In the genomic region with DNA sequence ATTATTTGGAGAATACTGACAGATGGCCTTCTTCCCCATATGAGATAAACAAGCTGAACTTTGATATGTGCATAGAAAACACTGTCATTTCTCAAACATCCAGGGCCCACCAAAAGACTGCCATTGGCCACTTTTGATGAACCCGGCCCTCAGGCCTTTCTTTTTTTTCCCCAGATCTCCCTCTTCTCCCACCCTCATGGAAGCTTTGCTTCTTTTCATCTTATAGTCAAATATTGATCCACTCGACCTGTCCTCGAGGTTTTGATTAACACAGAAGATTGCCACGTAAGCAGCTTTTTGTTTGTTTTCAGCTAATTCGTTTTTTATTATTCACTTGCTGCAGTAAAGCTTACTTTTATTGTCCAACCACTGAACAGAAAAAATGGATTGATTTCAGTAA, we compare ENCODE assay signal across 19 cellular contexts.
A peak's percentile ranks its signal among the peaks of the same experiment; 100 is the strongest.
DNase-seq lines count a peak whose midpoint lies in the region; ATAC-seq and TF ChIP-seq lines count a peak whose summit lies in the region.
"Had no signal": no experiment of that assay in that cellular context is flagged by ENCODE, and none has a peak within 500 bp of the region (broad histone marks: within the 10 kb centered on the region; RNA-seq: fewer than 3 reads in every experiment).

No MANE protein-coding gene starts in this region.

- H3K36me3 Mint-ChIP-seq in activated CD8-positive, alpha-beta T cell treated with anti-CD3 and anti-CD28 coated beads for 36 hours (ENCODE audit: low read depth), result no peaks in the 10 kb centered on the region
- H3K36me3 Mint-ChIP-seq: CD14-positive monocyte; CD8-positive, alpha-beta T cell had no signal

- intact Hi-C loops in activated CD8-positive, alpha-beta T cell treated with anti-CD3 and anti-CD28 coated beads for 36 hours (cut with micrococcal nuclease), result no loop called here
- intact Hi-C loops in psoas muscle (cut with DNase I), result no loop called here

- no peaks in the 10 kb centered on the region for H3K4me1 Mint-ChIP-seq in activated CD8-positive, alpha-beta T cell treated with anti-CD3 and anti-CD28 coated beads for 36 hours (ENCODE audit: low read depth)
- H3K4me1 Mint-ChIP-seq: CD14-positive monocyte had no signal

- H3K36me3 ChIP-seq in psoas muscle (ENCODE audit: insufficient read depth in 1 of 2, low read depth in 1 of 2), result no peaks in the 10 kb centered on the region

- no peaks in the 10 kb centered on the region for H3K9me3 ChIP-seq in psoas muscle

- no peaks in the 10 kb centered on the region for H3K4me1 ChIP-seq in psoas muscle

- POLR2A ChIA-PET in GM10248 (lab: Yijun Ruan, JAX), result no interaction called here
- POLR2A ChIA-PET in activated CD8-positive, alpha-beta T cell treated with anti-CD3 and anti-CD28 coated beads for 36 hours (lab: Charles Lee), result no interaction called here

- no peaks in the 10 kb centered on the region for H3K27me3 Mint-ChIP-seq in activated CD8-positive, alpha-beta T cell treated with anti-CD3 and anti-CD28 coated beads for 36 hours

- H3K4me3 ChIP-seq in psoas muscle, result no peak overlapping the region
- H3K4me3 ChIP-seq: GM23248 had no signal

- CTCF ChIA-PET in GM10248 (lab: Yijun Ruan, JAX), result no interaction called here
- CTCF ChIA-PET in activated CD8-positive, alpha-beta T cell treated with anti-CD3 and anti-CD28 coated beads for 36 hours (lab: Charles Lee), result no interaction called here

- H3K27ac Mint-ChIP-seq in activated CD8-positive, alpha-beta T cell treated with anti-CD3 and anti-CD28 coated beads for 36 hours, result no peak overlapping the region
- H3K27ac Mint-ChIP-seq: CD8-positive, alpha-beta T cell had no signal

- H3K9me3 Mint-ChIP-seq in activated CD8-positive, alpha-beta T cell treated with anti-CD3 and anti-CD28 coated beads for 36 hours, result no peaks in the 10 kb centered on the region
- H3K9me3 Mint-ChIP-seq: CD14-positive monocyte; CD8-positive, alpha-beta T cell had no signal

- H3K4me3 Mint-ChIP-seq in activated CD8-positive, alpha-beta T cell treated with anti-CD3 and anti-CD28 coated beads for 36 hours, result no peak overlapping the region
- H3K4me3 Mint-ChIP-seq: CD14-positive monocyte; CD8-positive, alpha-beta T cell had no signal

- WGBS in psoas muscle, 3 donors, result 53 to 64% (median 61%) methylated on average over 5 of the region's 5 CpGs

- peak; percentile 16 for DNase-seq in NCI-H1092 treated with DMSO at 0.1 percent for 48 hours (lab: John Stamatoyannopoulos, UW)
- DNase-seq in NCI-H1092 (lab: John Stamatoyannopoulos, UW), result no peak
- DNase-seq in NCI-H2081 treated with DMSO at 0.1 percent for 48 hours (lab: John Stamatoyannopoulos, UW), result peak; percentile 32
- DNase-seq in NCI-H82 (lab: John Stamatoyannopoulos, UW), result peak; percentile 76
- DNase-seq in retina, result peak; percentile 6
- DNase-seq in GM10248 (ENCODE audit: extremely low spot score), result no peak
- no peak for DNase-seq in activated CD8-positive, alpha-beta T cell treated with anti-CD3 and anti-CD28 coated beads for 36 hours
- DNase-seq in psoas muscle, result no peak
- DNase-seq: CD8-positive, alpha-beta T cell; COR-L47; DMS153; DMS79 treated with DMSO at 0.1 percent for 48 hours; EL; GDM1; GM23248 had no signal

- H3K27me3 ChIP-seq in psoas muscle (ENCODE audit: insufficient read depth in 3 of 3, low read length in 2 of 3), result no peaks in the 10 kb centered on the region

- H3K27ac ChIP-seq in psoas muscle, result no peak overlapping the region
- H3K27ac ChIP-seq: 22Rv1, GM23248, HL-60 had no signal

- no peak for TF ChIP-seq CTCF in GM10248 (IDR thresholded peaks at IDR 0.05; ENCODE audit: control extremely low read depth, extremely low read depth, low read depth, missing control alignments)
- TF ChIP-seq CTCF in activated CD8-positive, alpha-beta T cell treated with anti-CD3 and anti-CD28 coated beads for 36 hours (IDR thresholded peaks at IDR 0.05), result no peak
- TF ChIP-seq CTCF in psoas muscle (IDR thresholded peaks at IDR 0.05), result no peak

- no peak for ATAC-seq in activated CD8-positive, alpha-beta T cell treated with anti-CD3 and anti-CD28 coated beads for 36 hours
- ATAC-seq in psoas muscle, result no peak
- ATAC-seq: CD8-positive, alpha-beta T cell; HCT116 had no signal

Comparison
In these comparisons a context has a peak if more than half of its experiments do, and no peak if none do; other contexts are left out.
1. DNase-seq: peak in NCI-H1092 treated with DMSO at 0.1 percent for 48 hours (single experiment), NCI-H2081 treated with DMSO at 0.1 percent for 48 hours (single experiment), NCI-H82 (single experiment) and retina (single experiment); none in NCI-H1092 (single experiment), GM10248 (single experiment), activated CD8-positive, alpha-beta T cell treated with anti-CD3 and anti-CD28 coated beads for 36 hours (single experiment) and psoas muscle (0 of 2).